In the genomic region with DNA sequence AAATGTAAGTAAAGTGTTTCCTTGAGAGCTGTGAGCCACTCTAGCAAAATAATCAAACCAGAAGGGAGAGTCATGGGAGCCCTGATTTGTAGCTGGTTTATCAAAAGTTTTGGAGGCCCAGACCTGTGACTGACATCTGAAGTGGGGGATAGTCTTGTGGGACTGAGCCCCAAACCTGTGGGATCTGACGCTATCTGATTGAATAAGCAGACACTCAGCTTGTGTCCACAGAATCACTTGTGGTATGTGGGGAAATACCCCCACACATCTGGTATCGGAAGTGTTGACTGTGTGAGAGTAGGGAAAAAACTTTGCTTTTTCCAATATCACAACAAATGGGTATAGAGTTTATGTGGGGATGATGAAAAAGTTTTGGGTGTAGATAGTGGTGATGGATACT, we compare ENCODE assay signal across 23 cellular contexts. TPM values are rescaled to one million over a fixed set of nuclear protein-coding genes. Genes with fewer than 3 reads are reported as not detected.
A peak's percentile ranks its signal among the peaks of the same experiment; 100 is the strongest.
DNase-seq lines count a peak whose midpoint lies in the region; ATAC-seq, FAIRE-seq and TF ChIP-seq lines count a peak whose summit lies in the region.
"Had no signal": no experiment of that assay in that cellular context is flagged by ENCODE, and none has a peak within 500 bp of the region (broad histone marks: within the 10 kb centered on the region; RNA-seq: fewer than 3 reads in every experiment).

No MANE protein-coding gene starts in this region.

- H3K4me3 ChIP-seq in A549 (no peak overlapping the region), astrocyte (ENCODE audit: insufficient read depth, low read depth, low read length) (no peak overlapping the region)
- H3K4me3 ChIP-seq: cardiac muscle cell, GM23248, lower lobe of right lung, MG63 had no signal

- no peaks in the 10 kb centered on the region for H3K9me3 Mint-ChIP-seq in activated CD4-positive, alpha-beta memory T cell treated with anti-CD3 and anti-CD28 coated beads for 36 hours
- no peaks in the 10 kb centered on the region for H3K9me3 Mint-ChIP-seq in activated CD4-positive, alpha-beta memory T cell treated with anti-CD3 and anti-CD28 coated beads, Interleukin-2, amount 10 ng/mL, durations not matched to agents 7 days and 5 days
- no peaks in the 10 kb centered on the region for H3K9me3 Mint-ChIP-seq in astrocyte (ENCODE audit: unreplicated experiment)
- H3K9me3 Mint-ChIP-seq: IgD-negative memory B cell had no signal

- H3K4me2 ChIP-seq in A549 (no peak overlapping the region), astrocyte (ENCODE audit: low read length) (no peak overlapping the region)

- no peak for TF ChIP-seq RAD21 in A549 (conservative IDR thresholded peaks at IDR 0.05 in 1 of 2, IDR thresholded peaks at IDR 0.05 in 1 of 2)

- no peaks in the 10 kb centered on the region for H3K79me2 ChIP-seq in astrocyte (ENCODE audit: insufficient read depth, low read length)

- CTCF ChIA-PET in activated CD4-positive, alpha-beta memory T cell treated with anti-CD3 and anti-CD28 coated beads for 36 hours (lab: Charles Lee): no interaction called here
- CTCF ChIA-PET in activated CD4-positive, alpha-beta memory T cell treated with anti-CD3 and anti-CD28 coated beads, Interleukin-2, amount 10 ng/mL, durations not matched to agents 7 days and 5 days (lab: Charles Lee): no interaction called here
- CTCF ChIA-PET in A549 (lab: Yijun Ruan, JAX): interaction anchor here (1.0 kb wide), 1 partner anchor 9 kb away, joined by 3 read pairs; no protein-coding TSS in a partner anchor

- 86% methylated on average over 2 of the region's 2 CpGs for WGBS in A549 (ENCODE audit: missing lambda C conversion rate)

- H3K9me3 ChIP-seq in A549 (no peaks in the 10 kb centered on the region), astrocyte (ENCODE audit: insufficient read depth, low read depth, low read length) (no peaks in the 10 kb centered on the region)
- H3K9me3 ChIP-seq: BE2C, lower lobe of right lung, MG63 had no signal

- H3K27me3 ChIP-seq in astrocyte (ENCODE audit: insufficient read depth, low read length): no peaks in the 10 kb centered on the region
- H3K27me3 ChIP-seq: BE2C, cardiac muscle cell, MG63 had no signal

- no peaks in the 10 kb centered on the region for H3K27me3 Mint-ChIP-seq in activated CD4-positive, alpha-beta memory T cell treated with anti-CD3 and anti-CD28 coated beads for 36 hours
- H3K27me3 Mint-ChIP-seq in activated CD4-positive, alpha-beta memory T cell treated with anti-CD3 and anti-CD28 coated beads, Interleukin-2, amount 10 ng/mL, durations not matched to agents 7 days and 5 days: peaks cover 2% of the 10 kb centered on the region
- no peaks in the 10 kb centered on the region for H3K27me3 Mint-ChIP-seq in astrocyte (ENCODE audit: low read depth, unreplicated experiment)
- H3K27me3 Mint-ChIP-seq: IgD-negative memory B cell had no signal

- no peak for TF ChIP-seq EP300 in A549 (IDR thresholded peaks at IDR 0.05)

- intact Hi-C loops in activated CD4-positive, alpha-beta memory T cell treated with anti-CD3 and anti-CD28 coated beads for 36 hours (cut with micrococcal nuclease): no loop called here

- no peak overlapping the region for H2AFZ ChIP-seq in astrocyte (ENCODE audit: low read depth, low read length)
- H2AFZ ChIP-seq: GM23248 had no signal

- DNase-seq in activated CD4-positive, alpha-beta memory T cell treated with anti-CD3 and anti-CD28 coated beads for 36 hours: peak; percentile 48
- no peak for DNase-seq in activated CD4-positive, alpha-beta memory T cell treated with anti-CD3 and anti-CD28 coated beads, Interleukin-2, amount 10 ng/mL, durations not matched to agents 7 days and 5 days
- DNase-seq in A549 (ENCODE audit: low read depth in 1 of 2, low spot score in 1 of 2): no peak
- DNase-seq in astrocyte (ENCODE audit: low read depth): no peak
- no peak for DNase-seq in HT-29 (ENCODE audit: low spot score)
- DNase-seq: activated effector memory CD4-positive, alpha-beta T cell treated with Interleukin-2 at 50 U/mL for 16 hours; BE2C; DMS79; GM23248; lower lobe of right lung; MG63; NCI-H1436; NCI-H524; trophoblast cell had no signal

- POLR2A ChIA-PET in activated CD4-positive, alpha-beta memory T cell treated with anti-CD3 and anti-CD28 coated beads for 36 hours (lab: Charles Lee): no interaction called here
- POLR2A ChIA-PET in activated CD4-positive, alpha-beta memory T cell treated with anti-CD3 and anti-CD28 coated beads, Interleukin-2, amount 10 ng/mL, durations not matched to agents 7 days and 5 days (lab: Charles Lee): no interaction called here
- POLR2A ChIA-PET in A549 (lab: Yijun Ruan, JAX): no interaction called here

- no peak overlapping the region for H3K9ac ChIP-seq in astrocyte (ENCODE audit: low read length)
- H3K9ac ChIP-seq: GM23248 had no signal

- H3K4me1 ChIP-seq in A549 (no peaks in the 10 kb centered on the region), astrocyte (ENCODE audit: insufficient read depth, low read length) (no peaks in the 10 kb centered on the region)
- H3K4me1 ChIP-seq: BE2C, lower lobe of right lung had no signal

- H3K36me3 Mint-ChIP-seq in activated CD4-positive, alpha-beta memory T cell treated with anti-CD3 and anti-CD28 coated beads for 36 hours: no peaks in the 10 kb centered on the region
- H3K36me3 Mint-ChIP-seq in activated CD4-positive, alpha-beta memory T cell treated with anti-CD3 and anti-CD28 coated beads, Interleukin-2, amount 10 ng/mL, durations not matched to agents 7 days and 5 days (ENCODE audit: low read depth): no peaks in the 10 kb centered on the region
- H3K36me3 Mint-ChIP-seq in astrocyte (ENCODE audit: low read depth, unreplicated experiment): no peaks in the 10 kb centered on the region

- no peak overlapping the region for H3K4me3 Mint-ChIP-seq in activated CD4-positive, alpha-beta memory T cell treated with anti-CD3 and anti-CD28 coated beads for 36 hours
- H3K4me3 Mint-ChIP-seq in activated CD4-positive, alpha-beta memory T cell treated with anti-CD3 and anti-CD28 coated beads, Interleukin-2, amount 10 ng/mL, durations not matched to agents 7 days and 5 days: no peak overlapping the region
- H3K4me3 Mint-ChIP-seq in astrocyte (ENCODE audit: unreplicated experiment): no peak overlapping the region
- H3K4me3 Mint-ChIP-seq: IgD-negative memory B cell had no signal

- H4K20me1 ChIP-seq in astrocyte (ENCODE audit: insufficient read depth, low read length): no peaks in the 10 kb centered on the region

- H3K27ac ChIP-seq in A549 (no peak overlapping the region), astrocyte (ENCODE audit: low read depth, low read length) (no peak overlapping the region)
- H3K27ac ChIP-seq: cardiac muscle cell, GM23248, HL-60, lower lobe of right lung had no signal

- ATAC-seq in A549 (no peak), HG02870 (IDR thresholded peaks at IDR 0.05; ENCODE audit: unreplicated experiment) (peak; percentile 65), GM19467 (IDR thresholded peaks at IDR 0.05; ENCODE audit: unreplicated experiment) (no peak), HG03095 (IDR thresholded peaks at IDR 0.05; ENCODE audit: unreplicated experiment) (no peak)
- ATAC-seq: lower lobe of right lung, sciatic nerve had no signal

- no peak overlapping the region for H3K27ac Mint-ChIP-seq in activated CD4-positive, alpha-beta memory T cell treated with anti-CD3 and anti-CD28 coated beads for 36 hours
- no peak overlapping the region for H3K27ac Mint-ChIP-seq in activated CD4-positive, alpha-beta memory T cell treated with anti-CD3 and anti-CD28 coated beads, Interleukin-2, amount 10 ng/mL, durations not matched to agents 7 days and 5 days
- no peak overlapping the region for H3K27ac Mint-ChIP-seq in astrocyte (ENCODE audit: unreplicated experiment)
- H3K27ac Mint-ChIP-seq: IgD-negative memory B cell had no signal

- FAIRE-seq in A549 (lab: Jason Lieb, UNC) (peak; percentile 92), astrocyte (lab: Jason Lieb, UNC) (peak; percentile 23)
- FAIRE-seq: endometrium, GM19239 had no signal

- no peaks in the 10 kb centered on the region for H3K36me3 ChIP-seq in astrocyte (ENCODE audit: insufficient read depth, low read length)
- H3K36me3 ChIP-seq: BE2C, cardiac muscle cell, lower lobe of right lung, MG63 had no signal

- peaks cover 6% of the 10 kb centered on the region for H3K4me1 Mint-ChIP-seq in activated CD4-positive, alpha-beta memory T cell treated with anti-CD3 and anti-CD28 coated beads for 36 hours (ENCODE audit: low read depth)
- peaks cover 2% of the 10 kb centered on the region for H3K4me1 Mint-ChIP-seq in activated CD4-positive, alpha-beta memory T cell treated with anti-CD3 and anti-CD28 coated beads, Interleukin-2, amount 10 ng/mL, durations not matched to agents 7 days and 5 days
- H3K4me1 Mint-ChIP-seq in astrocyte (ENCODE audit: low read depth, unreplicated experiment): no peaks in the 10 kb centered on the region

- TF ChIP-seq POLR2A in A549 (IDR thresholded peaks at IDR 0.05; ENCODE audit: low read length): no peak

- TF ChIP-seq CTCF in A549 (IDR thresholded peaks at IDR 0.05) (no peak), astrocyte (IDR thresholded peaks at IDR 0.05; ENCODE audit: insufficient read depth, low read depth, low read length) (no peak)

TF ChIP-seq in A549, 52 proteins besides CTCF, POLR2A, EP300 and RAD21 (continues in another document):
- TF ChIP-seq, protein P1, sequence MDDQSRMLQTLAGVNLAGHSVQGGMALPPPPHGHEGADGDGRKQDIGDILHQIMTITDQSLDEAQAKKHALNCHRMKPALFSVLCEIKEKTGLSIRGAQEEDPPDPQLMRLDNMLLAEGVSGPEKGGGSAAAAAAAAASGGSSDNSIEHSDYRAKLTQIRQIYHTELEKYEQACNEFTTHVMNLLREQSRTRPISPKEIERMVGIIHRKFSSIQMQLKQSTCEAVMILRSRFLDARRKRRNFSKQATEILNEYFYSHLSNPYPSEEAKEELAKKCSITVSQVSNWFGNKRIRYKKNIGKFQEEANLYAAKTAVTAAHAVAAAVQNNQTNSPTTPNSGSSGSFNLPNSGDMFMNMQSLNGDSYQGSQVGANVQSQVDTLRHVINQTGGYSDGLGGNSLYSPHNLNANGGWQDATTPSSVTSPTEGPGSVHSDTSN (IDR thresholded peaks at IDR 0.05): no peak

RNA-seq across cellular contexts. Expression of a gene that starts 35.4 kb away (rescaled TPM):
- 10 to 100 TPM; 10.3 to 10.5 TPM for total RNA-seq in activated CD4-positive, alpha-beta memory T cell treated with anti-CD3 and anti-CD28 coated beads for 36 hours
- 10 to 100 TPM in 1 of 2 experiments, 1 to 10 TPM in 1; 9.5 to 10.3 TPM for total RNA-seq in activated CD4-positive, alpha-beta memory T cell treated with anti-CD3 and anti-CD28 coated beads, Interleukin-2, amount 10 ng/mL, durations not matched to agents 7 days and 5 days
- polyA plus RNA-seq in A549 (2011; rRNA removed): 32.7 and 37.6 TPM in 2 replicates
- 14.3 and 15.7 TPM in 2 replicates for polyA plus RNA-seq in A549 (2012; cell fraction: cytosol; rRNA removed)
- 2.9 and 5.8 TPM in 2 replicates for polyA plus RNA-seq in A549 (2012; cell fraction: nucleus; rRNA removed)
- 37.4 to 39.6 TPM (median 38.8 TPM) in 3 replicates for polyA plus RNA-seq in A549 (2017; fragmentation: RNase III; extraction: RNeasy Plus Mini Kit Qiagen cat#74134 plus additional on column Dnase treatment)
- polyA minus RNA-seq in A549 (2011; rRNA and poly(A)+ RNA removed): 3.6 and 3.8 TPM in 2 replicates
- total RNA-seq in astrocyte: 16.0 and 17.0 TPM in 2 replicates
- total RNA-seq in HT-29 (2014; rRNA removed; shearing (Covaris generic)): 8.4 and 10.6 TPM in 2 replicates
